ENCODE assay signal across 8 cellular contexts in genomic region chrX:65595460-65595876, GRCh38.
DNase-seq lines count a peak whose midpoint lies in the region; ATAC-seq, FAIRE-seq and TF ChIP-seq lines count a peak whose summit lies in the region.

No MANE protein-coding gene starts in this region.

- H3K4me1 ChIP-seq in mammary epithelial cell (ENCODE audit: insufficient read depth, low read length) = peaks cover 12% of the 10 kb centered on the region

- intact Hi-C loops in mammary epithelial cell (cut with micrococcal nuclease) = loop anchor here (1.0 to 10.0 kb wide), 7 partner anchors 13 to 391 kb away; no protein-coding TSS in a partner anchor

- H3K4me3 ChIP-seq in WERI-Rb-1 (ENCODE audit: low read depth, low read length) = no peak overlapping the region
- H3K4me3 ChIP-seq in mammary epithelial cell (replicated peaks in 1 of 3; ENCODE audit: insufficient read depth in 1 of 3, low read depth in 2 of 3, low read length in 3 of 3) = no peak overlapping the region

- peak overlapping the region; percentile 53 for H3K9ac ChIP-seq in mammary epithelial cell (ENCODE audit: insufficient read depth, low read length)

- ATAC-seq in GM18519 (IDR thresholded peaks at IDR 0.05; ENCODE audit: low FRiP score, unreplicated experiment) (peak; percentile 71), HG03064 (IDR thresholded peaks at IDR 0.05; ENCODE audit: low read depth, unreplicated experiment) (peak; percentile 73)

- H3K4me2 ChIP-seq in mammary epithelial cell (ENCODE audit: insufficient read depth, low read depth, low read length) = peak overlapping the region; percentile 26

- DNase-seq in NCI-H2171 treated with DMSO at 0.1 percent for 48 hours (lab: John Stamatoyannopoulos, UW) (peak; percentile 76), WERI-Rb-1 (peak; percentile 91), mammary epithelial cell (peak; percentile 81)
- peak; percentile 88 for DNase-seq in stimulated activated CD4-positive, alpha-beta T cell treated with anti-CD3 and anti-CD28 coated beads, Interleukin-12 subunit alpha, Interleukin-12 subunit beta, amount 100 ng/mL, for 4 hours

- no peaks in the 10 kb centered on the region for H3K79me2 ChIP-seq in mammary epithelial cell (ENCODE audit: insufficient read depth, low read length)

- H2AFZ ChIP-seq in mammary epithelial cell (ENCODE audit: low read depth, low read length) = no peak overlapping the region

- H3K36me3 ChIP-seq in WERI-Rb-1 (no peaks in the 10 kb centered on the region), mammary epithelial cell (ENCODE audit: insufficient read depth, low read length) (no peaks in the 10 kb centered on the region)

- H4K20me1 ChIP-seq in mammary epithelial cell (ENCODE audit: insufficient read depth, low read length) = no peaks in the 10 kb centered on the region

- BruUV-seq in mammary epithelial cell (replicated peaks; lab: Mats Ljungman, UMichigan) = no TSS peak

- dilution Hi-C loops in mammary epithelial cell (cut with HindIII; ENCODE audit: low sequenced_read_pairs) = no loop called here

- H3K27me3 ChIP-seq in WERI-Rb-1 (ENCODE audit: insufficient read depth, low read depth, severe bottlenecking) (peaks cover 3% of the 10 kb centered on the region), mammary epithelial cell (ENCODE audit: insufficient read depth, low read length) (no peaks in the 10 kb centered on the region)

- H3K9me3 ChIP-seq in WERI-Rb-1 (ENCODE audit: severe bottlenecking) (no peaks in the 10 kb centered on the region), mammary epithelial cell (replicated peaks; ENCODE audit: insufficient read depth, low read length) (no peaks in the 10 kb centered on the region)

- TF ChIP-seq CTCF in WERI-Rb-1 (IDR thresholded peaks at IDR 0.05; ENCODE audit: low read depth, low read length) = peak; percentile 96
- TF ChIP-seq CTCF in mammary epithelial cell (conservative IDR thresholded peaks at IDR 0.05 in 1 of 2, IDR thresholded peaks at IDR 0.05 in 1 of 2; ENCODE audit: extremely low read depth in 1 of 2, insufficient read depth in 1 of 2, low read depth in 1 of 2, low read length in 2 of 2) = peak; percentile 95 to 99

- in situ Hi-C loops in mammary epithelial cell (cut with MboI; ENCODE audit: low sequenced_read_pairs in 2 of 2) = loop anchor here (25.0 kb wide), 2 partner anchors 392 to 1142 kb away; no protein-coding TSS in a partner anchor

- H3K27ac ChIP-seq in WERI-Rb-1 (no peak overlapping the region), mammary epithelial cell (ENCODE audit: insufficient read depth, low read depth, low read length) (peak overlapping the region; percentile 53)

- FAIRE-seq in A204.1 (lab: Jason Lieb, UNC) = peak; percentile 89
- FAIRE-seq in islet of Langerhans (lab: Jason Lieb, UNC) = peak; percentile 49

- CTCF ChIA-PET in mammary epithelial cell (lab: Charles Lee; ENCODE audit: low non-redundant PET) = no interaction called here

- WGBS in mammary epithelial cell (ENCODE audit: low coverage, missing lambda C conversion rate) = 13% methylated on average over 2 of the region's 3 CpGs
